ENCODE assay signal across 8 cellular contexts in the genomic region with DNA sequence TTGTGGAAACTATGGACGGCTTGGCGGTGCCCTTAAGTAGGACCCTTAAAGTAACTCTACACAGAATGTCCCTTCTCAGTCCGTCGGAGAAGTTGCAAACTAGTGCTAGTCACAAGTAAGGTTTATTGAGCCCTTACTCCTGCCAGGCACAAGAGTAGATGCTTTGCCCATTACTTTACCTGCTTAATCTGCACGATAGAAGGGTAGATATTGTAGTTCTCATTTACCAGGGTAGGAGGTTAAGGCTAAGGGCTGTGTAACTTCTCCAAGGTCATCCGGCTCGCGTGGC. TPM values are rescaled to one million over a fixed set of nuclear protein-coding genes. Genes with fewer than 3 reads are reported as not detected.
DNase-seq lines count a peak whose midpoint lies in the region; TF ChIP-seq lines count a peak whose summit lies in the region.

No MANE protein-coding gene starts in this region.

- peak; percentile 33 for DNase-seq in NCI-H510A treated with DMSO at 0.1 percent for 48 hours (lab: John Stamatoyannopoulos, UW)
- no peak for DNase-seq in NCI-H510A (lab: John Stamatoyannopoulos, UW)
- DNase-seq in SW480 (ENCODE audit: low spot score), result peak; percentile 22
- no peak for DNase-seq in left ventricle myocardium inferior
- no peak for DNase-seq in spleen
- no peak for DNase-seq in GDM1 (lab: John Stamatoyannopoulos, UW)
- no peak for DNase-seq in COLO668 (lab: John Stamatoyannopoulos, UW; ENCODE audit: unreplicated experiment)
- DNase-seq in NCI-H187 treated with DMSO at 0.1 percent for 48 hours (lab: John Stamatoyannopoulos, UW), result no peak

- H3K9me3 ChIP-seq in left ventricle myocardium inferior (replicated peaks) (no peaks in the 10 kb centered on the region), spleen (no peaks in the 10 kb centered on the region)

- intact Hi-C loops in left ventricle myocardium inferior (cut with micrococcal nuclease) (no loop called here), spleen (cut with DNase I; ENCODE audit: low total_unique reads) (no loop called here)

- TF ChIP-seq CTCF in left ventricle myocardium inferior (IDR thresholded peaks at IDR 0.05; ENCODE audit: borderline replicate concordance) (no peak), spleen (IDR thresholded peaks at IDR 0.05 in 8 of 11, conservative IDR thresholded peaks at IDR 0.05 in 3 of 11) (no peak)

- H3K36me3 ChIP-seq in left ventricle myocardium inferior (no peaks in the 10 kb centered on the region), spleen (no peaks in the 10 kb centered on the region)

- H3K27ac ChIP-seq in left ventricle myocardium inferior (replicated peaks) (peak overlapping the region; percentile 83), spleen (peak overlapping the region in 1 of 8 donors; percentile 51)

- WGBS in spleen, 5 donors, result 4 to 8% (median 7%) methylated on average over 6 to 8 of the region's 8 CpGs

- H3K4me1 ChIP-seq in left ventricle myocardium inferior (peaks cover 26% of the 10 kb centered on the region), spleen (peaks cover 8 to 25% (median 16%) of the 10 kb centered on the region in 6 donors)

- H3K4me3 ChIP-seq in left ventricle myocardium inferior (peak overlapping the region; percentile 90), spleen (peak overlapping the region; percentile 58 to 93 (median 81))

- no peak for TF ChIP-seq POLR2A in spleen (IDR thresholded peaks at IDR 0.05)

- no peaks in the 10 kb centered on the region for H3K27me3 ChIP-seq in left ventricle myocardium inferior (ENCODE audit: low read depth)
- H3K27me3 ChIP-seq in spleen (replicated peaks in 1 of 7), result peaks cover 0 to 86% (median 18%) of the 10 kb centered on the region in 7 donors

RNA-seq across cellular contexts. Expression of gene ARMH4, which starts 0.5 kb away (rescaled TPM):
- total RNA-seq in left ventricle myocardium inferior (7.3 TPM), spleen (1 to 10 TPM in 6 of 7 donors, under 1 TPM in 1; 0.73 to 3.7 (median 1.5) TPM)
- under 1 TPM; 0.02 to 0.16 (median 0.12) TPM for polyA plus RNA-seq in spleen

RNA-seq across cellular contexts. Expression of gene ACTR10, which starts 47.4 kb away (rescaled TPM):
- 71.8 TPM for total RNA-seq in left ventricle myocardium inferior
- total RNA-seq in spleen, result 10 to 100 TPM; 42.0 to 69.9 (median 55.5) TPM
- 10 to 100 TPM; 55.7 to 74.5 (median 60.1) TPM for polyA plus RNA-seq in spleen

Comparison
In these comparisons a context has a peak if more than half of its experiments do, and no peak if none do; other contexts are left out.
1. DNase-seq: peak in NCI-H510A treated with DMSO at 0.1 percent for 48 hours (single experiment) and SW480 (single experiment); none in NCI-H510A (single experiment), left ventricle myocardium inferior (single experiment), spleen (single experiment), GDM1 (single experiment), COLO668 (single experiment) and NCI-H187 treated with DMSO at 0.1 percent for 48 hours (single experiment).